8 cellular contexts compared by ENCODE assay signal in genomic region chr7:150368098-150368883, GRCh38.
DNase-seq lines count a peak whose midpoint lies in the region; ATAC-seq and TF ChIP-seq lines count a peak whose summit lies in the region.

TSS of gene REPIN1 (plus strand) at chr7:150368822. CDS start at chr7:150369712, 890 bp downstream.

- ATAC-seq in HG03066 (IDR thresholded peaks at IDR 0.05; ENCODE audit: low read depth, unreplicated experiment), result peak; percentile 39

- peak; percentile 73 for DNase-seq in 8988T
- DNase-seq in NCI-H2227 (lab: John Stamatoyannopoulos, UW; ENCODE audit: unreplicated experiment), result peak; percentile 93
- peak; percentile 47 for DNase-seq in activated CD4-positive, CD25-positive, alpha-beta regulatory T cell treated with anti-CD3 and anti-CD28 coated beads, Interleukin-2, amount 50 U/mL, for 16 hours (ENCODE audit: low read depth, low spot score)
- DNase-seq in central memory CD4-positive, alpha-beta T cell, result peak; percentile 69
- DNase-seq in islet precursor cell, result peak; percentile 94
- DNase-seq in stimulated activated CD4-positive, alpha-beta T cell treated with anti-CD3 and anti-CD28 coated beads, Interleukin-12 subunit alpha, Interleukin-12 subunit beta, amount 100 ng/mL, for 4 hours, result peak; percentile 75

- peak; percentile 67 for TF ChIP-seq POLR2A in GM18526 (IDR thresholded peaks at IDR 0.05; ENCODE audit: extremely low read depth, insufficient read length)

Comparison
In these comparisons a context has a peak if more than half of its experiments do, and no peak if none do; other contexts are left out.
1. Peak in every context shown above with its lines: DNase-seq and ATAC-seq.